22 cellular contexts compared by ENCODE assay signal in genomic region chr2:76212305-76212985, GRCh38.
"Had no signal": no experiment of that assay in that cellular context is flagged by ENCODE, and none has a peak within 500 bp of the region (broad histone marks: within the 10 kb centered on the region; RNA-seq: fewer than 3 reads in every experiment).

No MANE protein-coding gene starts in this region.

- H3K36me3 Mint-ChIP-seq: activated CD4-positive, alpha-beta memory T cell treated with anti-CD3 and anti-CD28 coated beads for 36 hours; memory B cell; naive B cell; type B pancreatic cell had no signal

- H3K9me3 Mint-ChIP-seq: activated CD4-positive, alpha-beta memory T cell treated with anti-CD3 and anti-CD28 coated beads for 36 hours; neural crest cell; type B pancreatic cell had no signal

- H3K4me3 Mint-ChIP-seq: activated CD4-positive, alpha-beta memory T cell treated with anti-CD3 and anti-CD28 coated beads for 36 hours; activated CD4-positive, alpha-beta T cell treated with anti-CD3 and anti-CD28 coated beads for 36 hours; activated T-helper 1 cell treated with anti-CD3 and anti-CD28 coated beads, Interleukin-12 subunit alpha, Interleukin-12 subunit beta, Interleukin-2, Interleukin-4 antibody, amounts not matched to agents 30 ng/mL and 10 ng/mL and 1 ng/mL, durations not matched to agents 14 hours and 24 hours and 36 hours; effector memory CD8-positive, alpha-beta T cell; memory B cell; naive B cell; neural crest cell; stimulated activated naive CD8-positive, alpha-beta T cell treated with anti-CD3 and anti-CD28 coated beads, Interleukin-15, Interleukin-2, amounts not matched to agents 100 ng/mL and 50 ng/mL, for 24 hours; type B pancreatic cell had no signal

- H3K27ac ChIP-seq: adrenal gland, ovary, psoas muscle, skin epidermis, suprapubic skin had no signal

- DNase-seq: activated CD4-positive, alpha-beta memory T cell treated with anti-CD3 and anti-CD28 coated beads for 36 hours; activated CD4-positive, alpha-beta T cell treated with anti-CD3 and anti-CD28 coated beads for 36 hours; activated gamma-delta T cell treated with Interleukin-2 at 50 U/mL for 16 hours; activated T-cell treated with anti-CD3 and anti-CD28 coated beads for 4 hours; adrenal gland; dermis blood vessel endothelial cell; effector memory CD8-positive, alpha-beta T cell; mucosa of descending colon; naive B cell; ovary; psoas muscle; right cardiac atrium; stimulated activated CD4-positive, alpha-beta T cell treated with anti-CD3 and anti-CD28 coated beads, Interleukin-15, amount 100 ng/mL, for 24 hours; stimulated activated CD4-positive, alpha-beta T cell treated with anti-CD3 and anti-CD28 coated beads, Interleukin-2, amount 100 ng/mL, for 48 hours had no signal

- H3K36me3 ChIP-seq: adrenal gland, ovary, suprapubic skin had no signal

- ATAC-seq: activated CD4-positive, alpha-beta T cell treated with anti-CD3 and anti-CD28 coated beads for 36 hours; activated naive CD4-positive, alpha-beta T cell treated with anti-CD3 and anti-CD28 coated beads, Interleukin-2, amount 50 U/mL, for 72 hours; effector memory CD8-positive, alpha-beta T cell; mucosa of descending colon; psoas muscle; right cardiac atrium had no signal

- H3K4me1 Mint-ChIP-seq: activated CD4-positive, alpha-beta T cell treated with anti-CD3 and anti-CD28 coated beads for 36 hours; memory B cell; naive B cell had no signal

- H3K4me3 ChIP-seq: adrenal gland, mucosa of descending colon, ovary, psoas muscle, skin epidermis, suprapubic skin had no signal

- H3K27me3 Mint-ChIP-seq: activated CD4-positive, alpha-beta memory T cell treated with anti-CD3 and anti-CD28 coated beads for 36 hours; activated CD4-positive, alpha-beta T cell treated with anti-CD3 and anti-CD28 coated beads for 36 hours; effector memory CD8-positive, alpha-beta T cell; memory B cell; naive B cell; stimulated activated naive CD8-positive, alpha-beta T cell treated with anti-CD3 and anti-CD28 coated beads, Interleukin-15, Interleukin-2, amounts not matched to agents 100 ng/mL and 50 ng/mL, for 24 hours; type B pancreatic cell had no signal

- H3K4me1 ChIP-seq: adrenal gland, psoas muscle, suprapubic skin had no signal

- H3K27ac Mint-ChIP-seq: activated CD4-positive, alpha-beta memory T cell treated with anti-CD3 and anti-CD28 coated beads for 36 hours; activated CD4-positive, alpha-beta T cell treated with anti-CD3 and anti-CD28 coated beads for 36 hours; activated naive CD4-positive, alpha-beta T cell treated with anti-CD3 and anti-CD28 coated beads, Interleukin-2, amount 50 U/mL, for 72 hours; activated T-helper 1 cell treated with anti-CD3 and anti-CD28 coated beads, Interleukin-12 subunit alpha, Interleukin-12 subunit beta, Interleukin-2, Interleukin-4 antibody, amounts not matched to agents 30 ng/mL and 10 ng/mL and 1 ng/mL, durations not matched to agents 14 hours and 24 hours and 36 hours; effector memory CD8-positive, alpha-beta T cell; memory B cell; naive B cell; stimulated activated naive CD8-positive, alpha-beta T cell treated with anti-CD3 and anti-CD28 coated beads, Interleukin-15, Interleukin-2, amounts not matched to agents 100 ng/mL and 50 ng/mL, for 24 hours; type B pancreatic cell had no signal

- H3K27me3 ChIP-seq: adrenal gland, ovary, suprapubic skin had no signal
